15 cellular contexts compared by ENCODE assay signal in genomic region chrX:109393859-109394258, GRCh38.
A peak's percentile ranks its signal among the peaks of the same experiment; 100 is the strongest.
DNase-seq lines count a peak whose midpoint lies in the region; ATAC-seq, FAIRE-seq and TF ChIP-seq lines count a peak whose summit lies in the region.
"Had no signal": no experiment of that assay in that cellular context is flagged by ENCODE, and none has a peak within 500 bp of the region (broad histone marks: within the 10 kb centered on the region; RNA-seq: fewer than 3 reads in every experiment).

No MANE protein-coding gene starts in this region.

- no peak overlapping the region for H3K4me3 Mint-ChIP-seq in naive thymus-derived CD4-positive, alpha-beta T cell
- H3K4me3 Mint-ChIP-seq: CD8-positive, alpha-beta T cell had no signal

- no peaks in the 10 kb centered on the region for H3K36me3 Mint-ChIP-seq in naive thymus-derived CD4-positive, alpha-beta T cell
- H3K36me3 Mint-ChIP-seq: CD8-positive, alpha-beta T cell had no signal

- H3K36me3 ChIP-seq in GM06990 (ENCODE audit: control insufficient read depth, insufficient read depth, low read length) (no peaks in the 10 kb centered on the region), bronchial epithelial cell (ENCODE audit: control insufficient read depth, insufficient read depth, low read length) (no peaks in the 10 kb centered on the region), transverse colon (no peaks in the 10 kb centered on the region)
- no peaks in the 10 kb centered on the region for H3K36me3 ChIP-seq in naive thymus-derived CD4-positive, alpha-beta T cell (ENCODE audit: control insufficient read depth in 2 of 3, insufficient read depth in 3 of 3, low read length in 3 of 3)
- H3K36me3 ChIP-seq in effector memory CD4-positive, alpha-beta T cell (ENCODE audit: control insufficient read depth, insufficient read depth, low read length) = no peaks in the 10 kb centered on the region
- H3K36me3 ChIP-seq: neutrophil, tibial artery had no signal

- H3K4me3 ChIP-seq in GM06990 (replicated peaks; ENCODE audit: low read depth, low read length) (no peak overlapping the region), bronchial epithelial cell (ENCODE audit: low read depth, low read length) (no peak overlapping the region), transverse colon (no peak overlapping the region)
- H3K4me3 ChIP-seq in Jurkat, Clone E6-1 (ENCODE audit: low read length) = no peak overlapping the region
- H3K4me3 ChIP-seq in naive thymus-derived CD4-positive, alpha-beta T cell (ENCODE audit: low read length) = no peak overlapping the region
- no peak overlapping the region for H3K4me3 ChIP-seq in effector memory CD4-positive, alpha-beta T cell (ENCODE audit: insufficient read depth, low read depth, low read length, poor library complexity, severe bottlenecking)
- H3K4me3 ChIP-seq: tibial artery had no signal

- peaks cover 0 to 13% (median 9%) of the 10 kb centered on the region in 5 donors for H3K27me3 Mint-ChIP-seq in naive thymus-derived CD4-positive, alpha-beta T cell

- TF ChIP-seq CTCF in GM06990 (IDR thresholded peaks at IDR 0.05; ENCODE audit: insufficient read depth, low read length, poor library complexity, severe bottlenecking) = peak; percentile 39
- no peak for TF ChIP-seq CTCF in bronchial epithelial cell (IDR thresholded peaks at IDR 0.05; ENCODE audit: insufficient read depth, low read length, severe bottlenecking)
- no peak for TF ChIP-seq CTCF in transverse colon (IDR thresholded peaks at IDR 0.05)

- ATAC-seq in GM21381 (IDR thresholded peaks at IDR 0.05; ENCODE audit: unreplicated experiment) (peak; percentile 52), left ventricle myocardium superior (no peak)
- no peak for ATAC-seq in naive thymus-derived CD4-positive, alpha-beta T cell
- ATAC-seq: CD8-positive, alpha-beta T cell had no signal

- TF ChIP-seq POLR2A in transverse colon (IDR thresholded peaks at IDR 0.05) = no peak

- 18% methylated on average over 1 of the region's 1 CpG; no CpG with 5 or more reads in 1 of the 2 donors for WGBS in transverse colon (ENCODE audit: low coverage in 1 of 2), 2 donors

- no peaks in the 10 kb centered on the region for H3K9me3 ChIP-seq in transverse colon
- no peaks in the 10 kb centered on the region for H3K9me3 ChIP-seq in naive thymus-derived CD4-positive, alpha-beta T cell (ENCODE audit: control insufficient read depth in 2 of 3, low read length in 3 of 3)
- no peaks in the 10 kb centered on the region for H3K9me3 ChIP-seq in effector memory CD4-positive, alpha-beta T cell (ENCODE audit: control insufficient read depth, low read length)
- H3K9me3 ChIP-seq: neutrophil, tibial artery had no signal

- peaks cover 0 to 5% (median 0%) of the 10 kb centered on the region in 11 donors for H3K9me3 Mint-ChIP-seq in naive thymus-derived CD4-positive, alpha-beta T cell
- H3K9me3 Mint-ChIP-seq: CD8-positive, alpha-beta T cell had no signal

- no peak overlapping the region for H3K27ac Mint-ChIP-seq in naive thymus-derived CD4-positive, alpha-beta T cell
- H3K27ac Mint-ChIP-seq: CD8-positive, alpha-beta T cell had no signal

- POLR2A ChIA-PET in naive thymus-derived CD4-positive, alpha-beta T cell (lab: Charles Lee) = no interaction called here

- in situ Hi-C loops in transverse colon (cut with MboI; ENCODE audit: low pct_ligation_motif_present in 1 of 4, low pct_unique_long_range_greater_than_20kb in 1 of 4, low sequenced_read_pairs in 3 of 4) = no loop called here

- TF ChIP-seq EP300 in transverse colon (IDR thresholded peaks at IDR 0.05; ENCODE audit: low read depth) = no peak

- H3K27me3 ChIP-seq in GM06990 (replicated peaks; ENCODE audit: control insufficient read depth, insufficient read depth, low read length) (no peaks in the 10 kb centered on the region), bronchial epithelial cell (ENCODE audit: control insufficient read depth, insufficient read depth, low read length) (no peaks in the 10 kb centered on the region), transverse colon (no peaks in the 10 kb centered on the region)
- H3K27me3 ChIP-seq in naive thymus-derived CD4-positive, alpha-beta T cell (ENCODE audit: control insufficient read depth in 2 of 2, insufficient read depth in 2 of 2, low read length in 2 of 2) = no peaks in the 10 kb centered on the region
- no peaks in the 10 kb centered on the region for H3K27me3 ChIP-seq in effector memory CD4-positive, alpha-beta T cell (replicated peaks; ENCODE audit: control insufficient read depth, insufficient read depth, low read length, poor library complexity, severe bottlenecking)
- H3K27me3 ChIP-seq: neutrophil, tibial artery had no signal

- DNase-seq in GM06990 (ENCODE audit: extremely low read depth, insufficient read length) = no peak
- DNase-seq in Jurkat, Clone E6-1 (ENCODE audit: low read depth, low spot score) = peak; percentile 28
- DNase-seq in bronchial epithelial cell (ENCODE audit: low read depth) = peak; percentile 19
- no peak for DNase-seq in transverse colon
- no peak for DNase-seq in naive thymus-derived CD4-positive, alpha-beta T cell
- DNase-seq in left ventricle myocardium superior = no peak
- no peak for DNase-seq in effector memory CD4-positive, alpha-beta T cell
- DNase-seq: activated gamma-delta T cell treated with Interleukin-2 at 50 U/mL for 16 hours; CD8-positive, alpha-beta T cell; effector CD8-positive, alpha-beta T cell; NCI-H748 treated with DMSO at 0.1 percent for 48 hours; stimulated activated CD4-positive, alpha-beta T cell treated with anti-CD3 and anti-CD28 coated beads, Interleukin-4, amount 100 ng/mL, for 24 hours; tibial artery had no signal

- H3K27ac ChIP-seq in transverse colon = no peak overlapping the region
- no peak overlapping the region for H3K27ac ChIP-seq in naive thymus-derived CD4-positive, alpha-beta T cell (ENCODE audit: low read depth, low read length)
- H3K27ac ChIP-seq in effector memory CD4-positive, alpha-beta T cell (ENCODE audit: insufficient read depth, low read length, poor library complexity, severe bottlenecking) = no peak overlapping the region
- H3K27ac ChIP-seq: neutrophil, tibial artery had no signal

- CTCF ChIA-PET in naive thymus-derived CD4-positive, alpha-beta T cell (lab: Charles Lee) = no interaction called here

- intact Hi-C loops in transverse colon (cut with DNase I; ENCODE audit: low total_unique reads) = no loop called here
- intact Hi-C loops in naive thymus-derived CD4-positive, alpha-beta T cell (cut with micrococcal nuclease) = no loop called here
- intact Hi-C loops in left ventricle myocardium superior (cut with micrococcal nuclease) = no loop called here

- no peaks in the 10 kb centered on the region for H3K4me1 ChIP-seq in transverse colon
- no peaks in the 10 kb centered on the region for H3K4me1 ChIP-seq in naive thymus-derived CD4-positive, alpha-beta T cell (ENCODE audit: control insufficient read depth in 2 of 2, insufficient read depth in 2 of 2, low read length in 2 of 2)
- H3K4me1 ChIP-seq in effector memory CD4-positive, alpha-beta T cell (ENCODE audit: control insufficient read depth, insufficient read depth, low read length, poor library complexity, severe bottlenecking) = no peaks in the 10 kb centered on the region
- H3K4me1 ChIP-seq: tibial artery had no signal

- H3K4me1 Mint-ChIP-seq in naive thymus-derived CD4-positive, alpha-beta T cell = no peaks in the 10 kb centered on the region

- no peak for FAIRE-seq in bronchial epithelial cell (lab: Jason Lieb, UNC)

Comparison
In these comparisons a context has a peak if more than half of its experiments do, and no peak if none do; other contexts are left out.
1. DNase-seq: peak in Jurkat, Clone E6-1 (single experiment) and bronchial epithelial cell (single experiment); none in GM06990 (single experiment), transverse colon (single experiment), naive thymus-derived CD4-positive, alpha-beta T cell (0 of 9), left ventricle myocardium superior (single experiment) and effector memory CD4-positive, alpha-beta T cell (0 of 3).